Comparison of ENCODE assay signal across 8 cellular contexts in the genomic region with DNA sequence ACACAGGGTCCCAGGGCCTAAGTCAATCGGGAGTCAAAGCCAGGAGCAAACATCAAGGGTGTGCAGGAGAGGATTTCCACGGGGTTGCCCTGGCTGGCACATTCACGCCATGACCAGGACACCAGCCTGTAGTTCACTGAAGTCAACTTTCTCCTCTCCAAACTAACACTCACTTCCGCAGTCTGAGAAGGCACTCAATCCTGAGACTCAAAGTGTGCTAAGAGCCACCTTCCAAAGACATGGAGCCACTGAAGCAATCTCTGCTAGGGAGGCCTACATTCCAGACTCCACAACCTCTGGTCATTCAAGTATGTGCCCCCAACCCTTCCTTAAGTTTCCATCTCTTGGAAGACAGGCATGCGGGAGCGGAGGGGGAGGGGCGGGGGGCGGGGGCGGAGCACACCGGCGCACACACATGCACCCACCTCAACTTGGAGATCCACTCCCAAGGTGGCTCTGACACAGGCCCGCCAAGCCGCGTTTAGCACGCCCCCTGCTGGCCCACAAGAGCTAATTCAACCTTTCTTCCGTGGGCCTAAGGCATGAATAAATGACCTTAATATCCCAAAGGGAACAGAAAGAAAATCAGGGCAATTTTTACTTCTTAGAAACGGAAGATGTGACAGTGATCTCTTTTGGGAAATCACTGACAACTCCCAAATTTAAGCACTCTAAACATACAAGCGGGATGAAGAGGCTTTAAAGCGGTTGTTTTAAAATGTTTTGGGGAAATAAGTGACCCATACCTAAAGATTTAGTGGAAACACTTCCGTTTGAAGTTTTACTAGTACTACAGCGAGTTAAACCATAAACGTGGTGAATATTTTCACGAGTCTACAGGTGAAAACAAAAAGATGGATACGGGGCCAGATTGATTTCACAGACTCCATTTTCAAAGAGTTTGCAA. TPM values are rescaled to one million over a fixed set of nuclear protein-coding genes. Genes with fewer than 3 reads are reported as not detected.
DNase-seq lines count a peak whose midpoint lies in the region; ATAC-seq lines count a peak whose summit lies in the region.

No MANE protein-coding gene starts in this region.

- peaks cover 5% of the 10 kb centered on the region for H3K4me1 ChIP-seq in Karpas-422 (ENCODE audit: low read length)

- H3K9ac ChIP-seq in Karpas-422 (ENCODE audit: low read length) = no peak overlapping the region

- DNase-seq in DMS79 (lab: John Stamatoyannopoulos, UW) (peak; percentile 4), Karpas-422 (peak; percentile 88), SHP77 (lab: John Stamatoyannopoulos, UW) (peak; percentile 35 to 51), Right ventricle myocardium superior (peak; percentile 65), putamen (ENCODE audit: low spot score) (peak; percentile 71)
- DNase-seq in activated naive CD4-positive, alpha-beta T cell treated with anti-CD3 and anti-CD28 coated beads for 36 hours = peak; percentile 59

- no peaks in the 10 kb centered on the region for H3K36me3 ChIP-seq in Karpas-422 (ENCODE audit: insufficient read depth, low read length)

- no peaks in the 10 kb centered on the region for H3K9me3 ChIP-seq in Karpas-422 (ENCODE audit: low read length)

- H3K9me2 ChIP-seq in Karpas-422 (replicated peaks; ENCODE audit: insufficient read depth, low read length) = no peaks in the 10 kb centered on the region

- H3K36me3 Mint-ChIP-seq in activated naive CD4-positive, alpha-beta T cell treated with anti-CD3 and anti-CD28 coated beads for 36 hours (ENCODE audit: low read depth) = no peaks in the 10 kb centered on the region

- H3K27me3 ChIP-seq in Karpas-422 (ENCODE audit: low read length) = no peaks in the 10 kb centered on the region

- no peak overlapping the region for H3K27ac ChIP-seq in Karpas-422 (ENCODE audit: low read length)

- H3K79me2 ChIP-seq in Karpas-422 (ENCODE audit: low read length) = no peaks in the 10 kb centered on the region

- H3K4me3 ChIP-seq in Karpas-422 (ENCODE audit: low read length) = no peak overlapping the region

- CTCF ChIA-PET in activated naive CD4-positive, alpha-beta T cell treated with anti-CD3 and anti-CD28 coated beads for 36 hours (lab: Charles Lee) = no interaction called here

- H2AFZ ChIP-seq in Karpas-422 (ENCODE audit: low read length) = no peak overlapping the region

- no peak overlapping the region for H3K4me3 Mint-ChIP-seq in activated naive CD4-positive, alpha-beta T cell treated with anti-CD3 and anti-CD28 coated beads for 36 hours

- H3K4me1 Mint-ChIP-seq in activated naive CD4-positive, alpha-beta T cell treated with anti-CD3 and anti-CD28 coated beads for 36 hours (ENCODE audit: low read depth) = peaks cover 9% of the 10 kb centered on the region

- H3K27me3 Mint-ChIP-seq in activated naive CD4-positive, alpha-beta T cell treated with anti-CD3 and anti-CD28 coated beads for 36 hours (ENCODE audit: low read depth) = peaks cover 8% of the 10 kb centered on the region

- H3K4me2 ChIP-seq in Karpas-422 (ENCODE audit: low read depth, low read length, poor library complexity, severe bottlenecking) = no peak overlapping the region

- no peaks in the 10 kb centered on the region for H4K20me1 ChIP-seq in Karpas-422 (ENCODE audit: insufficient read depth, low read depth, low read length)

- ATAC-seq in Right ventricle myocardium superior (ENCODE audit: poor library complexity) = peak; percentile 45
- no peak for ATAC-seq in GM21786 (IDR thresholded peaks at IDR 0.05; ENCODE audit: unreplicated experiment)
- no peak for ATAC-seq in GM19467 (IDR thresholded peaks at IDR 0.05; ENCODE audit: unreplicated experiment)

- H3K27ac Mint-ChIP-seq in activated naive CD4-positive, alpha-beta T cell treated with anti-CD3 and anti-CD28 coated beads for 36 hours = no peak overlapping the region

- intact Hi-C loops in activated naive CD4-positive, alpha-beta T cell treated with anti-CD3 and anti-CD28 coated beads for 36 hours (cut with micrococcal nuclease) = loop anchor here (1.0 to 5.0 kb wide), 3 partner anchors 107 to 430 kb away; no protein-coding TSS in a partner anchor
- intact Hi-C loops in Right ventricle myocardium superior (cut with DNase I) = no loop called here

- H3K9me3 Mint-ChIP-seq in activated naive CD4-positive, alpha-beta T cell treated with anti-CD3 and anti-CD28 coated beads for 36 hours = no peaks in the 10 kb centered on the region

RNA-seq across cellular contexts. Expression of a gene that starts 2.7 kb away (rescaled TPM):
- 0.36 and 0.45 TPM in 2 replicates for total RNA-seq in Karpas-422 (2014; rRNA removed; shearing (Covaris generic); ENCODE audit: low replicate concordance)
- 1 to 10 TPM in 1 of 2 experiments, under 1 TPM in 1; 0.99 to 1.0 TPM for total RNA-seq in activated naive CD4-positive, alpha-beta T cell treated with anti-CD3 and anti-CD28 coated beads for 36 hours
- 1.7 TPM for total RNA-seq in Right ventricle myocardium superior

Comparison
In these comparisons a context has a peak if more than half of its experiments do, and no peak if none do; other contexts are left out.
1. DNase-seq: peak in every context shown above with its lines; median percentile 88 in Karpas-422; 71 in putamen; 65 in Right ventricle myocardium superior; 59 in activated naive CD4-positive, alpha-beta T cell treated with anti-CD3 and anti-CD28 coated beads for 36 hours; 43 in SHP77; 4 in DMS79.